Comparison of ENCODE assay signal across 17 cellular contexts in the genomic region with DNA sequence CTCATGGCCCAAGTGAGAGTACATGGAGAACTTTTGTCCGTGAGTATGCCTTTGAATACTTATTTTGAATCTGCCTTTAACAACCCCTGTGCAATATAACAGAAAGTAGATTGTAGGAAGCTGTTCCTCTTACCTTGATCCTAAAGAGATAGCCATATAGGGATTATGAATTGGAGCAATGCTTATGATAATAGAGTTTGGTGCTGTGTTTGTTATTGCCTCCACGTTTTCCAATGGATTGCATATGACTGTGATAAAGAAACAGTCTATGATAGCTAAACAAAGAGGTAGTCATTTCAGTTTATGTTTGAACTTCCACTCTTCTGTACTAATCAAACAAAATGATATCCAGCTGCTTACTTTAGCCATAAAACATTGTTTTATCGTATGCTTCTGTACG.
DNase-seq lines count a peak whose midpoint lies in the region; ATAC-seq and TF ChIP-seq lines count a peak whose summit lies in the region.
"Had no signal": no experiment of that assay in that cellular context is flagged by ENCODE, and none has a peak within 500 bp of the region (broad histone marks: within the 10 kb centered on the region; RNA-seq: fewer than 3 reads in every experiment).

No MANE protein-coding gene starts in this region.

- H3K79me2 ChIP-seq in osteoblast (ENCODE audit: insufficient read depth, low read length): no peaks in the 10 kb centered on the region

- no peak overlapping the region for H2AFZ ChIP-seq in osteoblast (ENCODE audit: low read length)

- H3K27me3 ChIP-seq in osteoblast (ENCODE audit: insufficient read depth, low read length): no peaks in the 10 kb centered on the region

- no peak overlapping the region for H3K4me2 ChIP-seq in osteoblast (ENCODE audit: insufficient read depth, low read length)

- no peaks in the 10 kb centered on the region for H3K9me3 ChIP-seq in osteoblast (ENCODE audit: low read depth, low read length)
- H3K9me3 ChIP-seq: HAP-1 had no signal

- peak; percentile 96 for ATAC-seq in left colon
- no peak for ATAC-seq in HG02763 (IDR thresholded peaks at IDR 0.05; ENCODE audit: unreplicated experiment)
- no peak for ATAC-seq in GM19455 (IDR thresholded peaks at IDR 0.05; ENCODE audit: unreplicated experiment)

- no peak for TF ChIP-seq CTCF in osteoblast (IDR thresholded peaks at IDR 0.05; ENCODE audit: extremely low read depth, low read depth, low read length)

- intact Hi-C loops in left colon (cut with DNase I, micrococcal nuclease): no loop called here

- H4K20me1 ChIP-seq in osteoblast (ENCODE audit: insufficient read depth, low read length): no peaks in the 10 kb centered on the region

- no peak overlapping the region for H3K27ac ChIP-seq in osteoblast (ENCODE audit: low read depth, low read length)

- peaks cover 22% of the 10 kb centered on the region for H3K4me1 ChIP-seq in osteoblast (ENCODE audit: insufficient read depth, low read length)
- H3K4me1 ChIP-seq: HAP-1 had no signal

- DNase-seq in DMS53 treated with DMSO at 0.1 percent for 48 hours (lab: John Stamatoyannopoulos, UW; ENCODE audit: unreplicated experiment) (peak; percentile 35), NCI-H69 (lab: John Stamatoyannopoulos, UW) (peak; percentile 31), left colon (no peak), osteoblast (ENCODE audit: insufficient read length, low spot score, missing footprints) (peak; percentile 17), DMS 273 treated with DMSO at 0.1 percent for 48 hours (lab: John Stamatoyannopoulos, UW) (no peak), medulla oblongata (ENCODE audit: extremely low spot score) (no peak)
- DNase-seq: C1 segment of cervical spinal cord; Calu3; CD4-positive, alpha-beta memory T cell; COR-L47; DMS153; DND-41; GOT3; HFFc6 had no signal

- H3K4me3 ChIP-seq in osteoblast (ENCODE audit: insufficient read depth, low read length): no peak overlapping the region
- H3K4me3 ChIP-seq: HAP-1 had no signal

- H3K36me3 ChIP-seq in osteoblast (ENCODE audit: insufficient read depth, low read length): no peaks in the 10 kb centered on the region
- H3K36me3 ChIP-seq: HAP-1 had no signal

Comparison
In these comparisons a context has a peak if more than half of its experiments do, and no peak if none do; other contexts are left out.
1. DNase-seq: peak in DMS53 treated with DMSO at 0.1 percent for 48 hours (single experiment), NCI-H69 (single experiment) and osteoblast (single experiment); none in left colon (0 of 2), DMS 273 treated with DMSO at 0.1 percent for 48 hours (single experiment) and medulla oblongata (single experiment).